ENCODE assay signal across 19 cellular contexts in genomic region chr6:160337301-160337700, GRCh38. TPM values are rescaled to one million over a fixed set of nuclear protein-coding genes. Genes with fewer than 3 reads are reported as not detected.
DNase-seq lines count a peak whose midpoint lies in the region; ATAC-seq and TF ChIP-seq lines count a peak whose summit lies in the region.
"Had no signal": no experiment of that assay in that cellular context is flagged by ENCODE, and none has a peak within 500 bp of the region (broad histone marks: within the 10 kb centered on the region; RNA-seq: fewer than 3 reads in every experiment).

No MANE protein-coding gene starts in this region.

- H2AK5ac ChIP-seq in trophoblast cell (ENCODE audit: low read length), result no peak overlapping the region

- H3K4me3 ChIP-seq in GM23338 (no peak overlapping the region), esophagus muscularis mucosa (no peak overlapping the region), trophoblast cell (ENCODE audit: low read depth, low read length) (no peak overlapping the region), A673 (ENCODE audit: low read depth, low read length, poor library complexity, severe bottlenecking) (no peak overlapping the region)
- H3K4me3 ChIP-seq: BLaER1, heart left ventricle, prostate gland had no signal

- no peak overlapping the region for H3K18ac ChIP-seq in trophoblast cell (ENCODE audit: low read length)

- H2AFZ ChIP-seq in GM23338 (peak overlapping the region; percentile 43; the same call in 1 of the 2 replicates), trophoblast cell (ENCODE audit: insufficient read depth, low read length, poor library complexity) (no peak overlapping the region)

- no peak overlapping the region for H2BK12ac ChIP-seq in trophoblast cell (ENCODE audit: low read length)

- no peak overlapping the region for H2BK5ac ChIP-seq in trophoblast cell (ENCODE audit: low read depth, low read length, poor library complexity)

- TF ChIP-seq CTCF in GM23338 (conservative IDR thresholded peaks at IDR 0.05; ENCODE audit: low read depth in 2 of 2), result no peak
- no peak for TF ChIP-seq CTCF in esophagus muscularis mucosa (IDR thresholded peaks at IDR 0.05)
- TF ChIP-seq CTCF in A673 (conservative IDR thresholded peaks at IDR 0.05; ENCODE audit: low read depth, low read length), result no peak

- no peak overlapping the region for H3K4ac ChIP-seq in trophoblast cell (ENCODE audit: low read depth, low read length)

- intact Hi-C loops in esophagus muscularis mucosa (cut with DNase I), result no loop called here
- intact Hi-C loops in A673 (cut with micrococcal nuclease; ENCODE audit: unreplicated experiment), result no loop called here

- H3K4me2 ChIP-seq in GM23338, result no peak overlapping the region
- no peak overlapping the region for H3K4me2 ChIP-seq in trophoblast cell (ENCODE audit: low read length)
- H3K4me2 ChIP-seq: BLaER1 had no signal

- H3K36me3 ChIP-seq in GM23338 (ENCODE audit: insufficient read depth) (no peaks in the 10 kb centered on the region), esophagus muscularis mucosa (no peaks in the 10 kb centered on the region), trophoblast cell (ENCODE audit: control insufficient read depth in 1 of 2, insufficient read depth in 2 of 2, low read length in 2 of 2) (no peaks in the 10 kb centered on the region), A673 (ENCODE audit: insufficient read depth, low read length, poor library complexity, severe bottlenecking) (no peaks in the 10 kb centered on the region)
- H3K36me3 ChIP-seq: BLaER1, heart left ventricle, prostate gland had no signal

- H3K4me1 Mint-ChIP-seq in GM23338, result peaks cover 4% of the 10 kb centered on the region; the same call in 2 of the 3 replicates
- H3K4me1 Mint-ChIP-seq: activated naive CD8-positive, alpha-beta T cell treated with anti-CD3 and anti-CD28 coated beads, Interleukin-2, amount 50 U/mL, for 24 hours; memory B cell had no signal

- H3K79me2 ChIP-seq in GM23338 (replicated peaks; ENCODE audit: insufficient read depth) (no peaks in the 10 kb centered on the region), trophoblast cell (ENCODE audit: control insufficient read depth, insufficient read depth, low read length, poor library complexity) (no peaks in the 10 kb centered on the region)

- no peak overlapping the region for H4K12ac ChIP-seq in trophoblast cell (ENCODE audit: low read depth, low read length)

- H3K27ac Mint-ChIP-seq in GM23338, result no peak overlapping the region
- H3K27ac Mint-ChIP-seq in activated naive CD4-positive, alpha-beta T cell treated with anti-CD3 and anti-CD28 coated beads, Interleukin-2, amount 50 U/mL, for 72 hours, result no peak overlapping the region
- H3K27ac Mint-ChIP-seq: activated naive CD8-positive, alpha-beta T cell treated with anti-CD3 and anti-CD28 coated beads, Interleukin-2, amount 50 U/mL, for 24 hours; H9; memory B cell; nephron progenitor cell had no signal

- no peaks in the 10 kb centered on the region for H4K20me1 ChIP-seq in GM23338 (replicated peaks; ENCODE audit: insufficient read depth)
- H4K20me1 ChIP-seq: BLaER1 had no signal

- no peak overlapping the region for H4K8ac ChIP-seq in trophoblast cell (ENCODE audit: low read depth, low read length)

- H3K4me3 Mint-ChIP-seq in GM23338, result no peak overlapping the region
- H3K4me3 Mint-ChIP-seq: activated naive CD8-positive, alpha-beta T cell treated with anti-CD3 and anti-CD28 coated beads, Interleukin-2, amount 50 U/mL, for 24 hours; H9; memory B cell; nephron progenitor cell had no signal

- H3K27me3 ChIP-seq in GM23338 (ENCODE audit: insufficient read depth), result no peaks in the 10 kb centered on the region
- no peaks in the 10 kb centered on the region for H3K27me3 ChIP-seq in esophagus muscularis mucosa
- no peaks in the 10 kb centered on the region for H3K27me3 ChIP-seq in trophoblast cell (ENCODE audit: insufficient read depth, low read length)
- peaks cover 47% of the 10 kb centered on the region for H3K27me3 ChIP-seq in A673 (replicated peaks; ENCODE audit: insufficient read depth, low read depth, low read length, poor library complexity)
- H3K27me3 ChIP-seq: BLaER1 had no signal

- no peak overlapping the region for H3K9ac ChIP-seq in trophoblast cell (ENCODE audit: low read length)
- H3K9ac ChIP-seq: BLaER1 had no signal

- H3K23ac ChIP-seq in trophoblast cell (ENCODE audit: low read length), result no peak overlapping the region

- no peak overlapping the region for H4K91ac ChIP-seq in trophoblast cell (ENCODE audit: low read depth, low read length)

- H3K9me3 ChIP-seq in esophagus muscularis mucosa, result no peaks in the 10 kb centered on the region
- no peaks in the 10 kb centered on the region for H3K9me3 ChIP-seq in trophoblast cell (ENCODE audit: insufficient read depth, low read depth, low read length)
- no peaks in the 10 kb centered on the region for H3K9me3 ChIP-seq in A673 (ENCODE audit: low read depth, low read length, poor library complexity, severe bottlenecking)
- H3K9me3 ChIP-seq: BLaER1, heart left ventricle, prostate gland had no signal

- H2BK120ac ChIP-seq in trophoblast cell (ENCODE audit: insufficient read depth, low read length, poor library complexity), result no peak overlapping the region

- H3K27me3 Mint-ChIP-seq in GM23338 (ENCODE audit: insufficient read depth, low read depth, poor library complexity), result peaks cover 6% of the 10 kb centered on the region

- CTCF ChIA-PET in A673 (lab: Charles Lee), result no interaction called here

- no peaks in the 10 kb centered on the region for H3K79me1 ChIP-seq in trophoblast cell (ENCODE audit: low read length)

- 88% methylated on average over 2 of the region's 2 CpGs for WGBS in esophagus muscularis mucosa
- WGBS in trophoblast cell (ENCODE audit: extremely low coverage, insufficient coverage, insufficient read length), result 100% methylated on average over 1 of the region's 2 CpGs

- H3F3A ChIP-seq in GM23338 (replicated peaks; ENCODE audit: low read depth), result no peaks in the 10 kb centered on the region

- no TSS peak for BruUV-seq in A673 (replicated peaks; lab: Mats Ljungman, UMichigan)

- no peak overlapping the region for H3K14ac ChIP-seq in trophoblast cell (ENCODE audit: low read length)

- no peaks in the 10 kb centered on the region for H3K9me3 Mint-ChIP-seq in GM23338
- H3K9me3 Mint-ChIP-seq in activated naive CD4-positive, alpha-beta T cell treated with anti-CD3 and anti-CD28 coated beads, Interleukin-2, amount 50 U/mL, for 72 hours, result no peaks in the 10 kb centered on the region
- H3K9me3 Mint-ChIP-seq: activated naive CD8-positive, alpha-beta T cell treated with anti-CD3 and anti-CD28 coated beads, Interleukin-2, amount 50 U/mL, for 24 hours; H9; memory B cell had no signal

- H3K4me1 ChIP-seq in GM23338 (ENCODE audit: insufficient read depth) (no peaks in the 10 kb centered on the region), esophagus muscularis mucosa (no peaks in the 10 kb centered on the region), trophoblast cell (ENCODE audit: control insufficient read depth in 1 of 2, insufficient read depth in 2 of 2, low read length in 2 of 2) (no peaks in the 10 kb centered on the region), A673 (ENCODE audit: insufficient read depth, low read length, poor library complexity, severe bottlenecking) (no peaks in the 10 kb centered on the region)
- H3K4me1 ChIP-seq: BLaER1, heart left ventricle, prostate gland had no signal

- ATAC-seq in GM23338 (no peak), HG02973 (IDR thresholded peaks at IDR 0.05; ENCODE audit: unreplicated experiment) (no peak), GM21447 (IDR thresholded peaks at IDR 0.05; ENCODE audit: unreplicated experiment) (no peak)
- no peak for ATAC-seq in activated naive CD4-positive, alpha-beta T cell treated with anti-CD3 and anti-CD28 coated beads, Interleukin-2, amount 50 U/mL, for 72 hours
- ATAC-seq: activated naive CD8-positive, alpha-beta T cell treated with anti-CD3 and anti-CD28 coated beads, Interleukin-2, amount 50 U/mL, for 24 hours; heart left ventricle had no signal

- no peak overlapping the region for H3K27ac ChIP-seq in GM23338 (ENCODE audit: low read depth)
- H3K27ac ChIP-seq in esophagus muscularis mucosa (replicated peaks in 1 of 4), result no peak overlapping the region
- no peak overlapping the region for H3K27ac ChIP-seq in trophoblast cell (ENCODE audit: low read depth, low read length)
- no peak overlapping the region for H3K27ac ChIP-seq in A673 (ENCODE audit: low read depth, low read length, poor library complexity, severe bottlenecking)
- H3K27ac ChIP-seq: BLaER1, heart left ventricle, prostate gland had no signal

- POLR2A ChIA-PET in A673 (lab: Charles Lee; ENCODE audit: low non-redundant PET), result no interaction called here

- TF ChIP-seq POLR2A in esophagus muscularis mucosa (IDR thresholded peaks at IDR 0.05; ENCODE audit: low read depth), result no peak

- no peak for TF ChIP-seq EP300 in esophagus muscularis mucosa (IDR thresholded peaks at IDR 0.05)

- no peaks in the 10 kb centered on the region for H3K36me3 Mint-ChIP-seq in GM23338 (ENCODE audit: low read depth)
- H3K36me3 Mint-ChIP-seq in activated naive CD4-positive, alpha-beta T cell treated with anti-CD3 and anti-CD28 coated beads, Interleukin-2, amount 50 U/mL, for 72 hours, result no peaks in the 10 kb centered on the region
- H3K36me3 Mint-ChIP-seq: memory B cell had no signal

- DNase-seq in GM23338 (ENCODE audit: low spot score) (no peak), RPMI7951 (ENCODE audit: low read depth) (peak; percentile 46), esophagus muscularis mucosa (ENCODE audit: extremely low spot score) (peak; percentile 39), trophoblast cell (peak; percentile 64 to 74), A673 (ENCODE audit: low spot score) (no peak)
- no peak for DNase-seq in activated naive CD4-positive, alpha-beta T cell treated with anti-CD3 and anti-CD28 coated beads, Interleukin-2, amount 50 U/mL, for 72 hours (ENCODE audit: low spot score in 2 of 2)
- DNase-seq: activated naive CD8-positive, alpha-beta T cell treated with anti-CD3 and anti-CD28 coated beads, Interleukin-2, amount 50 U/mL, for 24 hours; H9; heart left ventricle; NCI-H446 treated with DMSO at 0.1 percent for 48 hours; nephron progenitor cell; SHP77 treated with DMSO at 0.1 percent for 48 hours had no signal

- peaks cover 13% of the 10 kb centered on the region for H3K9me2 ChIP-seq in GM23338 (ENCODE audit: insufficient read depth)

TF ChIP-seq in GM23338, 12 proteins besides CTCF, POLR2A, EP300 and RAD21 (continues in another document):
- TF ChIP-seq STAT1 (IDR thresholded peaks at IDR 0.05; ENCODE audit: unreplicated experiment) (no peak), POLR2AphosphoS5 (IDR thresholded peaks at IDR 0.05; ENCODE audit: low read depth) (no peak), ZNF114 (CRISPR knock-in tag; IDR thresholded peaks at IDR 0.05) (no peak)

RNA-seq across cellular contexts. Expression of gene SLC22A3, which starts 10.9 kb away (rescaled TPM):
- 2.4 and 3.2 TPM in 2 replicates for total RNA-seq in GM23338 (2014; rRNA removed; shearing (Covaris generic))
- 0.61 and 0.78 TPM in 2 replicates for polyA plus RNA-seq in GM23338 (2016; fragmentation: Nextera tagmentation; extraction: Ambion mirVana)
- 1.7 and 2.2 TPM in 2 replicates for total RNA-seq in RPMI7951 (2014; rRNA removed; shearing (Covaris generic))
- total RNA-seq in esophagus muscularis mucosa (10 to 100 TPM; 16.8 to 20.4 (median 18.9) TPM), A673 (2021) (not detected in 2 replicates)
- polyA plus RNA-seq in trophoblast cell (2013), result 0.17 and 0.18 TPM in 2 replicates
- not detected for total RNA-seq in activated naive CD4-positive, alpha-beta T cell treated with anti-CD3 and anti-CD28 coated beads, Interleukin-2, amount 50 U/mL, for 72 hours
- total RNA-seq: activated CD8-positive, alpha-beta memory T cell treated with anti-CD3 and anti-CD28 coated beads for 36 hours; T-helper 2 cell treated with Interferon-gamma antibody and Interleukin-4, amounts not matched to agents 100 ng/mL and 5 ng/mL, for 36 hours had no signal

Comparison
In these comparisons a context has a peak if more than half of its experiments do, and no peak if none do; other contexts are left out.
1. DNase-seq: peak in RPMI7951 (single experiment), esophagus muscularis mucosa (single experiment) and trophoblast cell (2 of 2); none in GM23338 (single experiment), A673 (single experiment) and activated naive CD4-positive, alpha-beta T cell treated with anti-CD3 and anti-CD28 coated beads, Interleukin-2, amount 50 U/mL, for 72 hours (0 of 2).